In genomic region chr1:153565529-153566374, GRCh38 we compare ENCODE assay signal across 8 cellular contexts. TPM values are rescaled to one million over a fixed set of nuclear protein-coding genes. Genes with fewer than 3 reads are reported as not detected.
DNase-seq lines count a peak whose midpoint lies in the region; ATAC-seq and TF ChIP-seq lines count a peak whose summit lies in the region.

Gene S100A2 (minus strand): TSS chr1:153565844. CDS start chr1:153563877, 1,967 bp downstream.

- peak; percentile 62 for DNase-seq in stimulated activated naive CD4-positive, alpha-beta T cell treated with Interleukin-2 at 50 U/mL for 16 hours (lab: John Stamatoyannopoulos, UW)
- no peak for DNase-seq in stimulated activated naive CD4-positive, alpha-beta T cell (lab: John Stamatoyannopoulos, UW)
- peak; percentile 47 for DNase-seq in NCI-H128 (lab: John Stamatoyannopoulos, UW; ENCODE audit: unreplicated experiment)
- DNase-seq in activated CD4-positive, alpha-beta T cell treated with anti-CD3 and anti-CD28 coated beads, Interleukin-2, amount 50 U/mL, for 1 hour: peak; percentile 23
- DNase-seq in endothelial cell (ENCODE audit: low spot score): no peak
- peak; percentile 93 for DNase-seq in myocyte (ENCODE audit: low read depth)
- peak; percentile 66 for DNase-seq in thoracic aorta (ENCODE audit: low spot score)

- H3K4me1 Mint-ChIP-seq in endothelial cell (ENCODE audit: unreplicated experiment): peaks cover 26% of the 10 kb centered on the region

- peak within 1 kb of the TSS; percentile 81 for H3K27ac Mint-ChIP-seq in endothelial cell (ENCODE audit: unreplicated experiment)

- H3K36me3 Mint-ChIP-seq in endothelial cell (ENCODE audit: low read depth, unreplicated experiment): no peaks in the 10 kb centered on the region

- no peak within 1 kb of the TSS for H3K4me3 Mint-ChIP-seq in endothelial cell (ENCODE audit: unreplicated experiment)

- H3K4me3 ChIP-seq in thoracic aorta: peak within 1 kb of the TSS; percentile 36

- H3K27ac ChIP-seq in thoracic aorta: peak within 1 kb of the TSS; percentile 76 to 98

- no peaks in the 10 kb centered on the region for H3K9me3 Mint-ChIP-seq in endothelial cell (ENCODE audit: unreplicated experiment)

- no peaks in the 10 kb centered on the region for H3K9me3 ChIP-seq in thoracic aorta

- ATAC-seq in thoracic aorta (ENCODE audit: insufficient number of reproducible peaks, low FRiP score, low read depth): peak; percentile 67
- no peak for ATAC-seq in HG03342 (IDR thresholded peaks at IDR 0.05; ENCODE audit: unreplicated experiment)

- no peaks in the 10 kb centered on the region for H3K27me3 ChIP-seq in thoracic aorta (replicated peaks; ENCODE audit: insufficient read depth)

- H3K36me3 ChIP-seq in thoracic aorta: no peaks in the 10 kb centered on the region

- peaks cover 29 to 41% of the 10 kb centered on the region in 2 donors for H3K4me1 ChIP-seq in thoracic aorta (ENCODE audit: control insufficient read depth in 1 of 2, low read depth in 2 of 2)

- no peak for TF ChIP-seq CTCF in endothelial cell (IDR thresholded peaks at IDR 0.05; ENCODE audit: unreplicated experiment)
- TF ChIP-seq CTCF in thoracic aorta (IDR thresholded peaks at IDR 0.05): no peak

- H3K27me3 Mint-ChIP-seq in endothelial cell (ENCODE audit: unreplicated experiment): peaks cover 15% of the 10 kb centered on the region

RNA-seq across cellular contexts. Expression of gene S100A2, which starts in this region (rescaled TPM):
- total RNA-seq in endothelial cell (ENCODE audit: unreplicated experiment): not detected
- 6.4 and 7.1 TPM in 2 replicates for total RNA-seq in myocyte
- polyA plus RNA-seq in myocyte (2012): 45.5 TPM
- 1 to 10 TPM; 1.1 to 2.9 TPM for total RNA-seq in thoracic aorta

Comparison
In these comparisons a context has a peak if more than half of its experiments do, and no peak if none do; other contexts are left out.
1. DNase-seq: peak in stimulated activated naive CD4-positive, alpha-beta T cell treated with Interleukin-2 at 50 U/mL for 16 hours (single experiment), NCI-H128 (single experiment), activated CD4-positive, alpha-beta T cell treated with anti-CD3 and anti-CD28 coated beads, Interleukin-2, amount 50 U/mL, for 1 hour (single experiment), myocyte (single experiment) and thoracic aorta (single experiment); none in stimulated activated naive CD4-positive, alpha-beta T cell (0 of 6) and endothelial cell (single experiment).